1 cellular context compared by ENCODE assay signal in the genomic region with DNA sequence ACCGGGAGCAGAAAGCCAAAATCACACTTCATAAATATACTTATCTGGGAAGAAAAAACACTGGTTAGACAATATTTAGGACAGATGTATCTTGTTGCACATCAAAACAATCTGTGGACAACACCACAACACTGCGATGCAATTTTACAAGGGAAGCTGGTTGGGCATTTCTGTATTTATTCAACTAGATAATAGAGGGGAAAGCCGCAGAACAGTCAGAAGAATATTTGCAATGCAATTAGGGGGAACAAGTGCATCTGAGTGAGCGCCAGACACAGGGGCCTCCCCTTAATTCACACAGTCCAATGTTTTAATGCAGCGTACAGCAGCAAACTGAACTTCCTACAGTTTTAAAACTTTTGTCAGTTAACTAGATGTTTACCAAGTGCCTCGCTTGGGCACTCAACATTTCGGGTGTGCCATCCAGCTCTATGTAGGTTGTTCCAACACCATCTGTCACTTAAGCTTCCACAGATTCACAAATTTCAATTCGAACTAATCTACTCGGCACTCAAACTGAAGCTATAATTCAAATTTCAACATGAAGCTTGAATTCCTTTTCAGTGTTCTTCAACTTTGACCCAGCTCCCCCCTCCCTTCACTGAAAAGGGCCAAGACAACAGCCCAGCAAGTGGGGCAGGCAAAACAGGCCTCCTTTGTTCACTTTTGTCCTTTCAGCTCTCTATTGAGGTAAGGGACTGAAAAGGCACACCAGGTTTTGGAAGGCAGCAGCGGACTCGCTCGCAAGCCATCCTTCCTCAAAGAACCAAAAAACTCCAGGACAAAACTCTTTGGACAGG.
TF ChIP-seq lines count a peak whose summit lies in the region.

No MANE protein-coding gene starts in this region.

TF ChIP-seq in HEK293, 187 proteins besides CTCF, POLR2A, EP300 and RAD21 (continued from another document):
- TF ChIP-seq, protein P1, sequence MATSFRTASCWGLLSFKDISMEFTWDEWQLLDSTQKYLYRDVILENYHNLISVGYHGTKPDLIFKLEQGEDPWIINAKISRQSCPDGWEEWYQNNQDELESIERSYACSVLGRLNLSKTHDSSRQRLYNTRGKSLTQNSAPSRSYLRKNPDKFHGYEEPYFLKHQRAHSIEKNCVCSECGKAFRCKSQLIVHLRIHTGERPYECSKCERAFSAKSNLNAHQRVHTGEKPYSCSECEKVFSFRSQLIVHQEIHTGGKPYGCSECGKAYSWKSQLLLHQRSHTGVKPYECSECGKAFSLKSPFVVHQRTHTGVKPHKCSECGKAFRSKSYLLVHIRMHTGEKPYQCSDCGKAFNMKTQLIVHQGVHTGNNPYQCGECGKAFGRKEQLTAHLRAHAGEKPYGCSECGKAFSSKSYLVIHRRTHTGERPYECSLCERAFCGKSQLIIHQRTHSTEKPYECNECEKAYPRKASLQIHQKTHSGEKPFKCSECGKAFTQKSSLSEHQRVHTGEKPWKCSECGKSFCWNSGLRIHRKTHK (tag by site-specific recombination; IDR thresholded peaks at IDR 0.05) = no peak
- TF ChIP-seq ZNF747 (tag by site-specific recombination; IDR thresholded peaks at IDR 0.05) = no peak
- TF ChIP-seq MZF1 (tag by site-specific recombination; IDR thresholded peaks at IDR 0.05; ENCODE audit: borderline replicate concordance) = peak; percentile 45; the same call in 1 of the 2 replicates
- TF ChIP-seq ZNF354C (tag by site-specific recombination; IDR thresholded peaks at IDR 0.05; ENCODE audit: borderline replicate concordance, low read depth) = no peak
- no peak for TF ChIP-seq HOXD13 (CRISPR knock-in tag; IDR thresholded peaks at IDR 0.05; ENCODE audit: borderline replicate concordance)
